In the genomic region with DNA sequence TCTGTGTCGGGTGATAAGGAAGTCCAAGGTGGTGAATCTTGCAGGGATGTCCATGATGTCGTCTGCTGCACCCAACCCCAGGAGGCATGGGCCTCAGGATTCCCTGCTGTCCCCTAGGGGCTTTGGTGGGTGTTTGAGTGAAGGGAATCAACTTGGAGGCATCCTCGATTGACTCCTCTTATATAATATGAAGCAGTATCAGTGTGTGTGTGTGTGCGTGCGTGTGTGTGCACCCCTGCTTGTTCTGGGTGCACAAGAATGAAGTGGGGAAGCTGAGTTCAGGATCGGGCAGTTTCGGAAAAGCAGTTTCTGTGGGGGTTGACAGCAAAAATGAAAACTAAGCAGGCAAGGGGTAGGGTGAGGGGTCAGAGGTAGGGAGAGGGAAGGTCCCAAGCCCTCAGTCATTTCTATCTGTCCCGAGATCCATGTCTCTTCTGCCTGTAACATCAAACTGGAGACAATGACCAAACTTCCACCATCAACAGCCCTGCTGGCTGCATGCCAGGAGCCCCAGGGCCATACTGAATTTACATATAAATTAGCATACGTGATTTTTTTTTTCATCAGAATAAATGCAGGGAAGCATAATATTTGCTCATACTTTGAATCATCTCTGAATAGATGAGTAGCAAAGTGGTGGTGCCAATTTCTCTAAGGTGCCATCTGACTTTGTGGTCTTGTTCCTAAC, we compare ENCODE assay signal across 19 cellular contexts. TPM values are rescaled to one million over a fixed set of nuclear protein-coding genes. Genes with fewer than 3 reads are reported as not detected.
"Had no signal": no experiment of that assay in that cellular context is flagged by ENCODE, and none has a peak within 500 bp of the region (broad histone marks: within the 10 kb centered on the region; RNA-seq: fewer than 3 reads in every experiment).

No MANE protein-coding gene starts in this region.

- H3K27ac ChIP-seq: gastrocnemius medialis, lower lobe of right lung, skin epidermis, testis, vagina had no signal

- H3K27me3 ChIP-seq: testis, vagina had no signal

- H3K36me3 ChIP-seq: gastrocnemius medialis, lower lobe of right lung, vagina had no signal

- H3K4me3 ChIP-seq: lower lobe of right lung, testis, vagina had no signal

- H3K4me1 ChIP-seq: gastrocnemius medialis had no signal

- H3K9me3 ChIP-seq: gastrocnemius medialis, lower lobe of right lung, testis, vagina had no signal

- FAIRE-seq: keratinocyte had no signal

- DNase-seq: activated CD4-positive, alpha-beta T cell treated with anti-CD3 and anti-CD28 coated beads, Interleukin-2, amount 10 ng/mL, durations not matched to agents 7 days and 5 days; activated CD8-positive, alpha-beta T cell treated with anti-CD3 and anti-CD28 coated beads, Interleukin-2, amount 10 ng/mL, durations not matched to agents 7 days and 5 days; activated naive CD4-positive, alpha-beta T cell treated with anti-CD3 and anti-CD28 coated beads for 36 hours; activated T-cell treated with anti-CD3 and anti-CD28 coated beads, Interleukin-2, amount 50 U/mL, for 24 hours; cortex of kidney; effector CD8-positive, alpha-beta T cell; gastrocnemius medialis; lower lobe of right lung; right cardiac atrium; stimulated activated CD4-positive, alpha-beta T cell treated with anti-CD3 and anti-CD28 coated beads, Interleukin-15, amount 100 ng/mL, for 24 hours; stimulated activated CD4-positive, alpha-beta T cell treated with anti-CD3 and anti-CD28 coated beads, Interleukin-2, amount 100 ng/mL, for 48 hours; T-cell; testis had no signal

- ATAC-seq: activated CD4-positive, CD25-positive, alpha-beta regulatory T cell treated with anti-CD3 and anti-CD28 coated beads, Interleukin-2, amount 50 U/mL, for 24 hours; activated CD8-positive, alpha-beta T cell treated with anti-CD3 and anti-CD28 coated beads, Interleukin-2, amount 10 ng/mL, durations not matched to agents 7 days and 5 days; gastrocnemius medialis; right cardiac atrium; T-cell had no signal

RNA-seq across cellular contexts. Expression of gene NTM, which starts 2.0 kb away (rescaled TPM):
- total RNA-seq: activated CD4-positive, alpha-beta T cell treated with anti-CD3 and anti-CD28 coated beads, Interleukin-2, amount 10 ng/mL, durations not matched to agents 7 days and 5 days; activated CD8-positive, alpha-beta T cell treated with anti-CD3 and anti-CD28 coated beads, Interleukin-2, amount 10 ng/mL, durations not matched to agents 7 days and 5 days; activated naive CD4-positive, alpha-beta T cell treated with anti-CD3 and anti-CD28 coated beads for 36 hours; activated T-helper 2 cell treated with anti-CD3 and anti-CD28 coated beads, Interferon-gamma antibody, Interleukin-2, Interleukin-4, amounts not matched to agents 10 μg/mL and 5 μg/mL and 100 μg/mL, durations not matched to agents 14 hours and 24 hours and 36 hours; natural killer cell treated with Interleukin-12 subunit alpha and Interleukin-12 subunit beta and Interleukin-15 and Interleukin-18, amount 100 ng/mL, for 72 hours; T-cell had no signal
